8 cellular contexts compared by ENCODE assay signal in genomic region chr3:179452166-179452544, GRCh38. TPM values are rescaled to one million over a fixed set of nuclear protein-coding genes. Genes with fewer than 3 reads are reported as not detected.
DNase-seq lines count a peak whose midpoint lies in the region; ATAC-seq, FAIRE-seq and TF ChIP-seq lines count a peak whose summit lies in the region.

No MANE protein-coding gene starts in this region.

- H3K27me3 ChIP-seq in GM23338 (ENCODE audit: insufficient read depth): peaks cover 28% of the 10 kb centered on the region
- peaks cover 0 to 7% (median 0%) of the 10 kb centered on the region in 3 donors for H3K27me3 ChIP-seq in skeletal muscle tissue (ENCODE audit: control insufficient read depth in 3 of 3, insufficient read depth in 3 of 3, low read length in 3 of 3)
- peaks cover 0 to 14% (median 0%) of the 10 kb centered on the region in 4 donors for H3K27me3 ChIP-seq in pancreas

- no peaks in the 10 kb centered on the region for H3K9me2 ChIP-seq in GM23338 (ENCODE audit: insufficient read depth)

- H3K4me1 ChIP-seq in GM23338 (ENCODE audit: insufficient read depth): peaks cover 34% of the 10 kb centered on the region
- H3K4me1 ChIP-seq in skeletal muscle tissue (ENCODE audit: control insufficient read depth in 3 of 3, insufficient read depth in 3 of 3, low read length in 3 of 3): peaks cover 0 to 14% (median 2%) of the 10 kb centered on the region in 3 donors
- no peaks in the 10 kb centered on the region for H3K4me1 ChIP-seq in pancreas

- H3K9me3 Mint-ChIP-seq in GM23338: no peaks in the 10 kb centered on the region

- FAIRE-seq in pancreas (lab: Jason Lieb, UNC): no peak

- H3K9ac ChIP-seq in skeletal muscle tissue (ENCODE audit: low read depth in 1 of 3, low read length in 3 of 3): no peak overlapping the region

- DNase-seq in GM23338 (ENCODE audit: low spot score) (peak; percentile 38), T-helper 17 cell (no peak), fibroblast of villous mesenchyme (ENCODE audit: low read depth) (peak; percentile 83), Ammon's horn (ENCODE audit: low spot score) (no peak), pancreas (no peak)
- DNase-seq in stimulated activated CD4-positive, alpha-beta T cell treated with anti-CD3 and anti-CD28 coated beads, Interleukin-4, amount 100 ng/mL, for 4 hours: no peak

- H2AFZ ChIP-seq in GM23338: peak overlapping the region; percentile 100

- H3K36me3 ChIP-seq in GM23338 (ENCODE audit: insufficient read depth): no peaks in the 10 kb centered on the region
- H3K36me3 ChIP-seq in skeletal muscle tissue (ENCODE audit: control insufficient read depth in 3 of 3, insufficient read depth in 3 of 3, low read length in 3 of 3): no peaks in the 10 kb centered on the region
- no peaks in the 10 kb centered on the region for H3K36me3 ChIP-seq in pancreas

- peaks cover 14% of the 10 kb centered on the region for H3K79me2 ChIP-seq in GM23338 (replicated peaks; ENCODE audit: insufficient read depth)

- H4K20me1 ChIP-seq in GM23338 (replicated peaks; ENCODE audit: insufficient read depth): no peaks in the 10 kb centered on the region; the same call in 1 of the 2 replicates

- H3K27ac Mint-ChIP-seq in GM23338 (no peak overlapping the region), T-helper 17 cell (no peak overlapping the region)

- peak overlapping the region; percentile 84 for H3K4me3 ChIP-seq in GM23338
- peak overlapping the region; percentile 92 for H3K4me3 ChIP-seq in fibroblast of villous mesenchyme (ENCODE audit: low read depth, low read length)
- H3K4me3 ChIP-seq in skeletal muscle tissue (ENCODE audit: low read length in 3 of 3): peak overlapping the region in 2 of 3 donors; percentile 67 to 71
- peak overlapping the region in 1 of 4 donors; percentile 66 for H3K4me3 ChIP-seq in pancreas

- intact Hi-C loops in pancreas (cut with DNase I): loop anchor here in 1 of 3 donors (10.0 kb wide), 1 partner anchor 103 kb away; no protein-coding TSS in a partner anchor

- H3K36me3 Mint-ChIP-seq in GM23338 (ENCODE audit: low read depth) (no peaks in the 10 kb centered on the region; the same call in 2 of the 3 replicates), T-helper 17 cell (ENCODE audit: low read depth) (peaks cover 4% of the 10 kb centered on the region)

- H3K4me1 Mint-ChIP-seq in GM23338: peaks cover 39% of the 10 kb centered on the region
- peaks cover 13% of the 10 kb centered on the region for H3K4me1 Mint-ChIP-seq in T-helper 17 cell

- 55 to 59% methylated on average over 7 of the region's 7 CpGs for WGBS in pancreas, 2 donors

- H3K4me3 Mint-ChIP-seq in GM23338 (peak overlapping the region; percentile 83), T-helper 17 cell (peak overlapping the region; percentile 90)

- H3K4me2 ChIP-seq in GM23338: peak overlapping the region; percentile 85

- TF ChIP-seq CTCF in GM23338 (conservative IDR thresholded peaks at IDR 0.05; ENCODE audit: low read depth in 2 of 2) (no peak), fibroblast of villous mesenchyme (IDR thresholded peaks at IDR 0.05; ENCODE audit: insufficient read depth, low read depth, low read length) (no peak), pancreas (IDR thresholded peaks at IDR 0.05) (no peak)

- ATAC-seq in GM23338: no peak
- ATAC-seq in T-helper 17 cell: no peak
- ATAC-seq in pancreas: no peak
- ATAC-seq in HG03095 (IDR thresholded peaks at IDR 0.05; ENCODE audit: unreplicated experiment): no peak

- H3K27ac ChIP-seq in GM23338 (ENCODE audit: low read depth) (no peak overlapping the region), skeletal muscle tissue (ENCODE audit: low read depth, low read length) (peak overlapping the region; percentile 73), pancreas (peak overlapping the region in 2 of 4 donors; percentile 69 to 84)

- H3K27me3 Mint-ChIP-seq in GM23338 (ENCODE audit: insufficient read depth, low read depth, poor library complexity) (peaks cover 15% of the 10 kb centered on the region), T-helper 17 cell (peaks cover 88% of the 10 kb centered on the region)

- peaks cover 4% of the 10 kb centered on the region; the same call in 1 of the 2 replicates for H3F3A ChIP-seq in GM23338 (replicated peaks; ENCODE audit: low read depth)

- H3K9me3 ChIP-seq in T-helper 17 cell (ENCODE audit: control insufficient read depth, low read length, poor library complexity, severe bottlenecking): no peaks in the 10 kb centered on the region
- no peaks in the 10 kb centered on the region for H3K9me3 ChIP-seq in skeletal muscle tissue (ENCODE audit: control insufficient read depth in 3 of 3, low read length in 3 of 3)
- H3K9me3 ChIP-seq in pancreas: no peaks in the 10 kb centered on the region

TF ChIP-seq in GM23338, 12 proteins besides CTCF, POLR2A, EP300 and RAD21:
- TF ChIP-seq ETS1 (IDR thresholded peaks at IDR 0.05) (no peak), ZNF462 (CRISPR knock-in tag; IDR thresholded peaks at IDR 0.05) (no peak), CREB1 (CRISPR knock-in tag; IDR thresholded peaks at IDR 0.05; ENCODE audit: low read depth) (peak; percentile 58), EZH2 (IDR thresholded peaks at IDR 0.05; ENCODE audit: low read depth, unreplicated experiment) (no peak)

RNA-seq across cellular contexts. Expression of gene GNB4, which starts 0.9 kb away (rescaled TPM):
- 28.4 and 29.6 TPM in 2 replicates for total RNA-seq in GM23338 (2014; rRNA removed; shearing (Covaris generic))
- 8.5 and 11.3 TPM in 2 replicates for polyA plus RNA-seq in GM23338 (2016; fragmentation: Nextera tagmentation; extraction: Ambion mirVana)
- under 1 TPM; 0.78 to 0.90 TPM for total RNA-seq in T-helper 17 cell
- 71.5 and 87.2 TPM in 2 replicates for total RNA-seq in fibroblast of villous mesenchyme
- total RNA-seq in skeletal muscle tissue: 60.5 TPM
- 10 to 100 TPM in 1 of 6 donors, 1 to 10 TPM in 4, under 1 TPM in 1; 0.97 to 14.3 (median 2.9) TPM for total RNA-seq in pancreas
- 1 to 10 TPM; 1.2 to 1.7 TPM for polyA plus RNA-seq in pancreas

Comparison
In these comparisons a context has a peak if more than half of its experiments do, and no peak if none do; other contexts are left out.
1. DNase-seq: peak in GM23338 (single experiment) and fibroblast of villous mesenchyme (single experiment); none in T-helper 17 cell (0 of 3), stimulated activated CD4-positive, alpha-beta T cell treated with anti-CD3 and anti-CD28 coated beads, Interleukin-4, amount 100 ng/mL, for 4 hours (0 of 2), Ammon's horn (single experiment) and pancreas (0 of 6).